Comparison of ENCODE assay signal across 20 cellular contexts in the genomic region with DNA sequence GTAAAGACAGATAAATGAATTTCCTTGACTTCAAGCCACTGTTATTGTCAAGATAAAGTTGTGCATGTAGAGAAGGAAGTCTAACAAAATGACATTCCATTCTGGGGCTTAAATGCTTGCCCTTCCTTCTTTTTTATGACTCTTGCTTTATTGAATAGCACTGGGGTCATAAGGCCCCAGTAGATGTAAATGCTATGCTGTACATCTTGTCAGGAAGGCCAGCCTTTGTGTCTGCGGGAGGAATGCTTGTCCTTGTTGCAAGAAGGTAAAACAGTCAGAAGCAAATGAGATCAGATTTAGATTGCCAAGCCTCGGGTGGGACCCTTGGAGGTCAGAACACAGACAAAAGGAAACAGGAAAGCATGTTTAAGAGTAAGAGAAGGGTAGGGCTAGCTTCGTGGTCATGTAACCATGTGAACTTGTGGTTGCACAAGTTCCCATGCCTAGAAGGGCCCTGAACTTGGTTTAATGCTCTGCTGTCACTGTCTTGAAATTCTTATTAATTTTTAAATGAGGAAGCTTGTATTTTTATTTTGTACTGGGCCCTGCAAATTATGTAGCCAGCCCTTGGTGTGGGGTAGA.
A peak's percentile ranks its signal among the peaks of the same experiment; 100 is the strongest.
DNase-seq lines count a peak whose midpoint lies in the region; ATAC-seq and TF ChIP-seq lines count a peak whose summit lies in the region.
"Had no signal": no experiment of that assay in that cellular context is flagged by ENCODE, and none has a peak within 500 bp of the region (broad histone marks: within the 10 kb centered on the region; RNA-seq: fewer than 3 reads in every experiment).

No MANE protein-coding gene starts in this region.

- no peaks in the 10 kb centered on the region for H3K36me3 ChIP-seq in transverse colon
- H3K36me3 ChIP-seq: esophagus muscularis mucosa had no signal

- H3K27me3 Mint-ChIP-seq in activated CD8-positive, alpha-beta memory T cell treated with anti-CD3 and anti-CD28 coated beads, Interleukin-2, amount 10 ng/mL, durations not matched to agents 7 days and 5 days, result no peaks in the 10 kb centered on the region
- H3K27me3 Mint-ChIP-seq in activated naive CD4-positive, alpha-beta T cell treated with anti-CD3 and anti-CD28 coated beads, Interleukin-2, amount 10 ng/mL, durations not matched to agents 7 days and 5 days, result peaks cover 11% of the 10 kb centered on the region
- H3K27me3 Mint-ChIP-seq in naive thymus-derived CD8-positive, alpha-beta T cell, result peaks cover 0 to 8% (median 4%) of the 10 kb centered on the region in 5 donors

- in situ Hi-C loops in transverse colon (cut with MboI; ENCODE audit: low pct_ligation_motif_present in 1 of 4, low pct_unique_long_range_greater_than_20kb in 1 of 4, low sequenced_read_pairs in 3 of 4), result no loop called here

- H3K9me3 ChIP-seq in transverse colon, result peaks cover 0 to 7% of the 10 kb centered on the region in 2 donors
- H3K9me3 ChIP-seq: esophagus muscularis mucosa had no signal

- peaks cover 3% of the 10 kb centered on the region for H3K36me3 Mint-ChIP-seq in activated CD8-positive, alpha-beta memory T cell treated with anti-CD3 and anti-CD28 coated beads, Interleukin-2, amount 10 ng/mL, durations not matched to agents 7 days and 5 days
- no peaks in the 10 kb centered on the region for H3K36me3 Mint-ChIP-seq in activated naive CD4-positive, alpha-beta T cell treated with anti-CD3 and anti-CD28 coated beads, Interleukin-2, amount 10 ng/mL, durations not matched to agents 7 days and 5 days
- H3K36me3 Mint-ChIP-seq in naive thymus-derived CD8-positive, alpha-beta T cell, result peaks cover 0 to 12% (median 5%) of the 10 kb centered on the region in 3 donors
- H3K36me3 Mint-ChIP-seq: CD8-positive, alpha-beta T cell had no signal

- peak; percentile 42 for DNase-seq in activated CD8-positive, alpha-beta memory T cell treated with anti-CD3 and anti-CD28 coated beads, Interleukin-2, amount 10 ng/mL, durations not matched to agents 7 days and 5 days
- DNase-seq in activated CD8-positive, alpha-beta memory T cell treated with anti-CD3 and anti-CD28 coated beads for 24 hours, result no peak
- DNase-seq in NOMO-1 treated with DMSO at 0.1 percent for 48 hours (lab: John Stamatoyannopoulos, UW; ENCODE audit: unreplicated experiment) (peak; percentile 90), foreskin melanocyte (peak; percentile 14), transverse colon (peak; percentile 31), NCI-H524 (lab: John Stamatoyannopoulos, UW) (no peak)
- no peak for DNase-seq in activated naive CD4-positive, alpha-beta T cell treated with anti-CD3 and anti-CD28 coated beads, Interleukin-2, amount 10 ng/mL, durations not matched to agents 7 days and 5 days
- no peak for DNase-seq in naive thymus-derived CD8-positive, alpha-beta T cell
- DNase-seq: 8988T; activated CD4-positive, alpha-beta T cell treated with anti-CD3 and anti-CD28 coated beads for 36 hours; activated T-cell treated with anti-CD3 and anti-CD28 coated beads, Interleukin-2, amount 50 U/mL, for 48 hours; CD8-positive, alpha-beta T cell; GDM1; hippocampal formation; left cardiac atrium; NCI-H1048; NCI-H446; stimulated activated naive CD8-positive, alpha-beta T cell treated with anti-CD3 and anti-CD28 coated beads, Interleukin-15, Interleukin-2, amounts not matched to agents 100 U/mL and 50 U/mL, for 24 hours had no signal

- POLR2A ChIA-PET in naive thymus-derived CD8-positive, alpha-beta T cell (lab: Charles Lee), result no interaction called here

- H3K27ac Mint-ChIP-seq in activated CD8-positive, alpha-beta memory T cell treated with anti-CD3 and anti-CD28 coated beads, Interleukin-2, amount 10 ng/mL, durations not matched to agents 7 days and 5 days, result no peak overlapping the region
- H3K27ac Mint-ChIP-seq in activated naive CD4-positive, alpha-beta T cell treated with anti-CD3 and anti-CD28 coated beads, Interleukin-2, amount 10 ng/mL, durations not matched to agents 7 days and 5 days, result no peak overlapping the region
- H3K27ac Mint-ChIP-seq in naive thymus-derived CD8-positive, alpha-beta T cell, result peak overlapping the region in 1 of 10 donors; percentile 67
- H3K27ac Mint-ChIP-seq: activated CD4-positive, alpha-beta T cell treated with anti-CD3 and anti-CD28 coated beads for 36 hours; CD8-positive, alpha-beta T cell had no signal

- peaks cover 0 to 18% (median 4%) of the 10 kb centered on the region in 4 donors for H3K4me1 ChIP-seq in transverse colon

- intact Hi-C loops in transverse colon (cut with DNase I; ENCODE audit: low total_unique reads), result no loop called here

- no peak overlapping the region for H3K4me3 ChIP-seq in transverse colon
- H3K4me3 ChIP-seq: esophagus muscularis mucosa had no signal

- H3K4me3 Mint-ChIP-seq in activated CD8-positive, alpha-beta memory T cell treated with anti-CD3 and anti-CD28 coated beads, Interleukin-2, amount 10 ng/mL, durations not matched to agents 7 days and 5 days, result no peak overlapping the region
- no peak overlapping the region for H3K4me3 Mint-ChIP-seq in activated naive CD4-positive, alpha-beta T cell treated with anti-CD3 and anti-CD28 coated beads, Interleukin-2, amount 10 ng/mL, durations not matched to agents 7 days and 5 days
- H3K4me3 Mint-ChIP-seq in naive thymus-derived CD8-positive, alpha-beta T cell, result peak overlapping the region in 2 of 10 donors; percentile 3 to 12
- H3K4me3 Mint-ChIP-seq: activated CD4-positive, alpha-beta T cell treated with anti-CD3 and anti-CD28 coated beads for 36 hours; CD8-positive, alpha-beta T cell had no signal

- no peak for ATAC-seq in activated CD8-positive, alpha-beta memory T cell treated with anti-CD3 and anti-CD28 coated beads, Interleukin-2, amount 10 ng/mL, durations not matched to agents 7 days and 5 days
- ATAC-seq in naive thymus-derived CD8-positive, alpha-beta T cell, result no peak
- ATAC-seq: activated CD4-positive, alpha-beta T cell treated with anti-CD3 and anti-CD28 coated beads for 36 hours; CD8-positive, alpha-beta T cell; left cardiac atrium; Panc1; stimulated activated naive CD8-positive, alpha-beta T cell treated with anti-CD3 and anti-CD28 coated beads, Interleukin-15, Interleukin-2, amounts not matched to agents 100 U/mL and 50 U/mL, for 24 hours had no signal

- CTCF ChIA-PET in activated CD8-positive, alpha-beta memory T cell treated with anti-CD3 and anti-CD28 coated beads, Interleukin-2, amount 10 ng/mL, durations not matched to agents 7 days and 5 days (lab: Charles Lee), result no interaction called here
- CTCF ChIA-PET in activated naive CD4-positive, alpha-beta T cell treated with anti-CD3 and anti-CD28 coated beads, Interleukin-2, amount 10 ng/mL, durations not matched to agents 7 days and 5 days (lab: Charles Lee), result interaction anchor here (0.7 kb wide), 1 partner anchor 288 kb away, joined by 3 read pairs; no protein-coding TSS in a partner anchor

- peak overlapping the region in 3 of 4 donors; percentile 24 to 53 (median 43) for H3K27ac ChIP-seq in transverse colon
- H3K27ac ChIP-seq: esophagus muscularis mucosa had no signal

- no peak for TF ChIP-seq POLR2A in transverse colon (IDR thresholded peaks at IDR 0.05)

- WGBS in transverse colon (ENCODE audit: low coverage in 1 of 2), 2 donors, result 24 to 35% methylated on average over 3 of the region's 3 CpGs

- H3K27me3 ChIP-seq in transverse colon, result no peaks in the 10 kb centered on the region
- H3K27me3 ChIP-seq: esophagus muscularis mucosa had no signal

- no peak for TF ChIP-seq CTCF in transverse colon (IDR thresholded peaks at IDR 0.05)

- no peaks in the 10 kb centered on the region for H3K9me3 Mint-ChIP-seq in activated CD8-positive, alpha-beta memory T cell treated with anti-CD3 and anti-CD28 coated beads, Interleukin-2, amount 10 ng/mL, durations not matched to agents 7 days and 5 days (ENCODE audit: low read depth)
- no peaks in the 10 kb centered on the region for H3K9me3 Mint-ChIP-seq in activated naive CD4-positive, alpha-beta T cell treated with anti-CD3 and anti-CD28 coated beads, Interleukin-2, amount 10 ng/mL, durations not matched to agents 7 days and 5 days
- H3K9me3 Mint-ChIP-seq in naive thymus-derived CD8-positive, alpha-beta T cell, result peaks cover 0 to 16% (median 11%) of the 10 kb centered on the region in 9 donors

- H3K4me1 Mint-ChIP-seq in activated CD8-positive, alpha-beta memory T cell treated with anti-CD3 and anti-CD28 coated beads, Interleukin-2, amount 10 ng/mL, durations not matched to agents 7 days and 5 days, result peaks cover 12% of the 10 kb centered on the region
- peaks cover 9% of the 10 kb centered on the region for H3K4me1 Mint-ChIP-seq in activated naive CD4-positive, alpha-beta T cell treated with anti-CD3 and anti-CD28 coated beads, Interleukin-2, amount 10 ng/mL, durations not matched to agents 7 days and 5 days
- peaks cover 0 to 34% (median 10%) of the 10 kb centered on the region in 4 donors for H3K4me1 Mint-ChIP-seq in naive thymus-derived CD8-positive, alpha-beta T cell
- H3K4me1 Mint-ChIP-seq: activated CD4-positive, alpha-beta T cell treated with anti-CD3 and anti-CD28 coated beads for 36 hours had no signal

- no peak for TF ChIP-seq EP300 in transverse colon (IDR thresholded peaks at IDR 0.05; ENCODE audit: low read depth)

Comparison
In these comparisons a context has a peak if more than half of its experiments do, and no peak if none do; other contexts are left out.
1. DNase-seq: peak in activated CD8-positive, alpha-beta memory T cell treated with anti-CD3 and anti-CD28 coated beads, Interleukin-2, amount 10 ng/mL, durations not matched to agents 7 days and 5 days (single experiment), NOMO-1 treated with DMSO at 0.1 percent for 48 hours (single experiment), foreskin melanocyte (single experiment) and transverse colon (single experiment); none in activated CD8-positive, alpha-beta memory T cell treated with anti-CD3 and anti-CD28 coated beads for 24 hours (single experiment), NCI-H524 (0 of 2), activated naive CD4-positive, alpha-beta T cell treated with anti-CD3 and anti-CD28 coated beads, Interleukin-2, amount 10 ng/mL, durations not matched to agents 7 days and 5 days (single experiment) and naive thymus-derived CD8-positive, alpha-beta T cell (0 of 10).